9 cellular contexts compared by ENCODE assay signal in genomic region chr1:26021647-26022403, GRCh38. TPM values are rescaled to one million over a fixed set of nuclear protein-coding genes. Genes with fewer than 3 reads are reported as not detected.
DNase-seq lines count a peak whose midpoint lies in the region; ATAC-seq and TF ChIP-seq lines count a peak whose summit lies in the region.
"Had no signal": no experiment of that assay in that cellular context is flagged by ENCODE, and none has a peak within 500 bp of the region (broad histone marks: within the 10 kb centered on the region; RNA-seq: fewer than 3 reads in every experiment).

A gene with protein sequence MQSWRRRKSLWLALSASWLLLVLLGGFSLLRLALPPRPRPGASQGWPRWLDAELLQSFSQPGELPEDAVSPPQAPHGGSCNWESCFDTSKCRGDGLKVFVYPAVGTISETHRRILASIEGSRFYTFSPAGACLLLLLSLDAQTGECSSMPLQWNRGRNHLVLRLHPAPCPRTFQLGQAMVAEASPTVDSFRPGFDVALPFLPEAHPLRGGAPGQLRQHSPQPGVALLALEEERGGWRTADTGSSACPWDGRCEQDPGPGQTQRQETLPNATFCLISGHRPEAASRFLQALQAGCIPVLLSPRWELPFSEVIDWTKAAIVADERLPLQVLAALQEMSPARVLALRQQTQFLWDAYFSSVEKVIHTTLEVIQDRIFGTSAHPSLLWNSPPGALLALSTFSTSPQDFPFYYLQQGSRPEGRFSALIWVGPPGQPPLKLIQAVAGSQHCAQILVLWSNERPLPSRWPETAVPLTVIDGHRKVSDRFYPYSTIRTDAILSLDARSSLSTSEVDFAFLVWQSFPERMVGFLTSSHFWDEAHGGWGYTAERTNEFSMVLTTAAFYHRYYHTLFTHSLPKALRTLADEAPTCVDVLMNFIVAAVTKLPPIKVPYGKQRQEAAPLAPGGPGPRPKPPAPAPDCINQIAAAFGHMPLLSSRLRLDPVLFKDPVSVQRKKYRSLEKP (plus strand): TSS chr1:26021775. CDS start chr1:26022647, 872 bp downstream.

- H3K36me3 ChIP-seq in mucosa of descending colon (ENCODE audit: low read depth): no peaks in the 10 kb centered on the region

- H3K36me3 Mint-ChIP-seq in endothelial cell (ENCODE audit: low read depth, unreplicated experiment): no peaks in the 10 kb centered on the region

- no peak for TF ChIP-seq CTCF in endothelial cell (IDR thresholded peaks at IDR 0.05; ENCODE audit: unreplicated experiment)
- no peak for TF ChIP-seq CTCF in mucosa of descending colon (IDR thresholded peaks at IDR 0.05)

- H3K4me1 Mint-ChIP-seq in endothelial cell (ENCODE audit: unreplicated experiment): peaks cover 4% of the 10 kb centered on the region

- no peak within 1 kb of the TSS for H3K4me3 ChIP-seq in mucosa of descending colon

- DNase-seq in AG08396 (ENCODE audit: low spot score) (peak; percentile 67), NCI-H226 (peak; percentile 37), endothelial cell (ENCODE audit: low spot score) (peak; percentile 57), mucosa of descending colon (no peak), HT-29 (ENCODE audit: low spot score) (no peak)
- DNase-seq in activated CD8-positive, alpha-beta memory T cell treated with anti-CD3 and anti-CD28 coated beads, Interleukin-2, amount 50 U/mL, for 48 hours: no peak
- DNase-seq: COR-L47 had no signal

- peak within 1 kb of the TSS; percentile 88 for H3K4me3 Mint-ChIP-seq in endothelial cell (ENCODE audit: unreplicated experiment)

- H3K27me3 Mint-ChIP-seq in endothelial cell (ENCODE audit: unreplicated experiment): no peaks in the 10 kb centered on the region

- H3K27ac Mint-ChIP-seq in endothelial cell (ENCODE audit: unreplicated experiment): no peak within 1 kb of the TSS

- no peaks in the 10 kb centered on the region for H3K4me1 ChIP-seq in mucosa of descending colon (ENCODE audit: low read depth)

- ATAC-seq in mucosa of descending colon: peak; percentile 15
- ATAC-seq in GM21619 (IDR thresholded peaks at IDR 0.05; ENCODE audit: unreplicated experiment): no peak
- no peak for ATAC-seq in GM18868 (IDR thresholded peaks at IDR 0.05; ENCODE audit: unreplicated experiment)

- intact Hi-C loops in mucosa of descending colon (cut with DNase I, micrococcal nuclease): no loop called here

- no peaks in the 10 kb centered on the region for H3K9me3 Mint-ChIP-seq in endothelial cell (ENCODE audit: unreplicated experiment)

- no peaks in the 10 kb centered on the region for H3K9me3 ChIP-seq in mucosa of descending colon

RNA-seq across cellular contexts. Expression of the gene that starts here (rescaled TPM):
- total RNA-seq in endothelial cell (ENCODE audit: unreplicated experiment) (1.8 TPM), mucosa of descending colon (1 to 10 TPM in 1 of 3 donors, under 1 TPM in 1, not detected in 1; 0.14 to 1.7 TPM)
- not detected in 2 replicates for total RNA-seq in HT-29 (2014; rRNA removed; shearing (Covaris generic))

Comparison
In these comparisons a context has a peak if more than half of its experiments do, and no peak if none do; other contexts are left out.
1. DNase-seq: peak in AG08396 (single experiment), NCI-H226 (single experiment) and endothelial cell (single experiment); none in mucosa of descending colon (0 of 3), HT-29 (single experiment) and activated CD8-positive, alpha-beta memory T cell treated with anti-CD3 and anti-CD28 coated beads, Interleukin-2, amount 50 U/mL, for 48 hours (single experiment).